ENCODE assay signal across 15 cellular contexts in genomic region chr16:49016461-49016860, GRCh38.
A peak's percentile ranks its signal among the peaks of the same experiment; 100 is the strongest.
DNase-seq lines count a peak whose midpoint lies in the region; ATAC-seq, FAIRE-seq and TF ChIP-seq lines count a peak whose summit lies in the region.
"Had no signal": no experiment of that assay in that cellular context is flagged by ENCODE, and none has a peak within 500 bp of the region (broad histone marks: within the 10 kb centered on the region; RNA-seq: fewer than 3 reads in every experiment).

No MANE protein-coding gene starts in this region.

- H3K27ac Mint-ChIP-seq in GM23338 = no peak overlapping the region
- H3K27ac Mint-ChIP-seq in T-cell = no peak overlapping the region
- H3K27ac Mint-ChIP-seq: B cell; CD8-positive, alpha-beta T cell had no signal

- POLR2A ChIA-PET in H1 (lab: Charles Lee; ENCODE audit: partially characterized antibody) = no interaction called here
- POLR2A ChIA-PET in T-cell (lab: Charles Lee) = no interaction called here

- peaks cover 29% of the 10 kb centered on the region for H3K4me1 ChIP-seq in GM23338 (ENCODE audit: insufficient read depth)
- H3K4me1 ChIP-seq in H1 (replicated peaks in 1 of 4; ENCODE audit: control insufficient read depth in 3 of 4, insufficient read depth in 4 of 4, low read length in 3 of 4) = peaks cover 5 to 33% (median 11%) of the 10 kb centered on the region in 4 experiments; a peak in 6 of 7 replicates

- H3K79me2 ChIP-seq in GM23338 (replicated peaks; ENCODE audit: insufficient read depth) (no peaks in the 10 kb centered on the region), H1 (ENCODE audit: control insufficient read depth in 1 of 2, insufficient read depth in 2 of 2, low read length in 2 of 2) (no peaks in the 10 kb centered on the region)

- WGBS in H1 (ENCODE audit: extremely low coverage in 1 of 2, insufficient coverage in 1 of 2, insufficient read length in 1 of 2, insufficient replicate concordance in 2 of 2, low coverage in 1 of 2, low lambda C conversion rate in 2 of 2, missing lambda C conversion rate in 1 of 2), 2 experiments = 89% methylated on average over 8 of the region's 8 CpGs; no CpG with 5 or more reads in 1 of the 2 experiments

- H3K9ac ChIP-seq in H1 (replicated peaks in 1 of 4; ENCODE audit: extremely low read depth in 1 of 4, low read depth in 3 of 4, low read length in 3 of 4) = no peak overlapping the region
- H3K9ac ChIP-seq: BLaER1 treated with 17β-estradiol and CSF1 and Interleukin-3, amounts not matched to agents 10 nM and 100 nM had no signal

- TF ChIP-seq EP300 in H1 (IDR thresholded peaks at IDR 0.05; ENCODE audit: borderline replicate concordance in 1 of 2, low read depth in 2 of 2, low read length in 2 of 2) = no peak

- 0 out of 2 replicates have a peak overlapping the region, but pooled peaks have one; percentile 55 for H2BK12ac ChIP-seq in H1 (ENCODE audit: low read depth, low read length)

- TF ChIP-seq CTCF in GM23338 (conservative IDR thresholded peaks at IDR 0.05; ENCODE audit: low read depth in 2 of 2) = no peak
- TF ChIP-seq CTCF in H1 (IDR thresholded peaks at IDR 0.05; ENCODE audit: control extremely low read depth in 1 of 3, insufficient read depth in 1 of 3, low read depth in 1 of 3, low read length in 3 of 3) = no peak

- peaks cover 5% of the 10 kb centered on the region for H3K27me3 Mint-ChIP-seq in GM23338 (ENCODE audit: insufficient read depth, low read depth, poor library complexity)
- peaks cover 1 to 23% of the 10 kb centered on the region in 2 donors for H3K27me3 Mint-ChIP-seq in T-cell

- H3K56ac ChIP-seq in H1 (replicated peaks; ENCODE audit: insufficient read length, low read depth, low read length) = no peak overlapping the region

- H3K9me2 ChIP-seq in GM23338 (ENCODE audit: insufficient read depth) = peaks cover 11% of the 10 kb centered on the region; the same call in 1 of the 2 replicates

- H2BK15ac ChIP-seq in H1 (ENCODE audit: low read length) = no peak overlapping the region

- DNase-seq in GM23338 (ENCODE audit: low spot score) (no peak), cerebellar nuclear complex (lab: John Stamatoyannopoulos, UW) (peak; percentile 28 to 62), H1 (ENCODE audit: low read depth in 1 of 2, low spot score in 2 of 2) (peak in 1 of 2 experiments; percentile 38), erythroblast (lab: John Stamatoyannopoulos, UW) (no peak), T-cell (no peak)
- DNase-seq: Calu3; CD8-positive, alpha-beta T cell; GF-D8; HCEC 1CT; IMR-90 had no signal

- no peak overlapping the region for H3K14ac ChIP-seq in H1 (ENCODE audit: insufficient read length)

- H4K5ac ChIP-seq in H1 (ENCODE audit: insufficient read length, low read depth, low read length) = no peak overlapping the region

- H3K4me1 Mint-ChIP-seq in GM23338 (peaks cover 32% of the 10 kb centered on the region), T-cell (no peaks in the 10 kb centered on the region)
- H3K4me1 Mint-ChIP-seq: B cell had no signal

- ATAC-seq in GM23338 (no peak), GM21786 (IDR thresholded peaks at IDR 0.05; ENCODE audit: unreplicated experiment) (no peak), T-cell (replicated peaks in 1 of 4) (no peak)
- ATAC-seq: CD8-positive, alpha-beta T cell; K562 had no signal

- H3K4me3 Mint-ChIP-seq in GM23338 = no peak overlapping the region
- no peak overlapping the region for H3K4me3 Mint-ChIP-seq in T-cell
- H3K4me3 Mint-ChIP-seq: B cell; CD8-positive, alpha-beta T cell had no signal

- CTCF ChIA-PET in H1 (lab: Charles Lee; ENCODE audit: partially characterized antibody) (interaction anchor here (1.5 kb wide), 1 partner anchor 332 kb away, joined by 3 read pairs; no protein-coding TSS in a partner anchor), T-cell (lab: Charles Lee) (no interaction called here)

- no peaks in the 10 kb centered on the region for H3K79me1 ChIP-seq in H1 (ENCODE audit: low read depth, low read length)

- no peak overlapping the region for H3K18ac ChIP-seq in H1 (ENCODE audit: extremely low read depth, low read length)

- H4K20me1 ChIP-seq in GM23338 (replicated peaks; ENCODE audit: insufficient read depth) (no peaks in the 10 kb centered on the region), H1 (replicated peaks in 1 of 2; ENCODE audit: control insufficient read depth in 1 of 2, insufficient read depth in 2 of 2, low read length in 2 of 2) (peaks cover 0 to 6% of the 10 kb centered on the region in 2 experiments)
- H4K20me1 ChIP-seq: BLaER1 treated with 17β-estradiol and CSF1 and Interleukin-3, amounts not matched to agents 10 nM and 100 nM had no signal

- no peaks in the 10 kb centered on the region for H3K36me3 Mint-ChIP-seq in GM23338 (ENCODE audit: low read depth)
- H3K36me3 Mint-ChIP-seq in T-cell = no peaks in the 10 kb centered on the region
- H3K36me3 Mint-ChIP-seq: CD8-positive, alpha-beta T cell had no signal

- no peaks in the 10 kb centered on the region for H3K9me3 ChIP-seq in H1 (ENCODE audit: insufficient read depth in 2 of 2, low read depth in 1 of 2, low read length in 1 of 2)
- H3K9me3 ChIP-seq: BLaER1 treated with 17β-estradiol and CSF1 and Interleukin-3, amounts not matched to agents 10 nM and 100 nM had no signal

- FAIRE-seq in H1 (lab: Jason Lieb, UNC) = no peak
- FAIRE-seq: H54, K562 had no signal

- no peak overlapping the region for H3K27ac ChIP-seq in GM23338 (ENCODE audit: low read depth)
- H3K27ac ChIP-seq in H1 (ENCODE audit: low read depth, low read length) = no peak overlapping the region
- H3K27ac ChIP-seq: BLaER1 treated with 17β-estradiol and CSF1 and Interleukin-3, amounts not matched to agents 10 nM and 100 nM had no signal

- H3K4me3 ChIP-seq in GM23338 = no peak overlapping the region
- H3K4me3 ChIP-seq in H1 (ENCODE audit: extremely low read depth in 1 of 4, insufficient read depth in 2 of 4, low read depth in 3 of 4, low read length in 4 of 4) = no peak overlapping the region
- H3K4me3 ChIP-seq: BLaER1 treated with 17β-estradiol and CSF1 and Interleukin-3, amounts not matched to agents 10 nM and 100 nM; K562 had no signal

- H3K4ac ChIP-seq in H1 (replicated peaks; ENCODE audit: insufficient read length, low read depth, low read length) = no peak overlapping the region

- H2BK5ac ChIP-seq in H1 (ENCODE audit: low read depth, low read length) = no peak overlapping the region

- no peaks in the 10 kb centered on the region for H3K36me3 ChIP-seq in GM23338 (ENCODE audit: insufficient read depth)
- no peaks in the 10 kb centered on the region for H3K36me3 ChIP-seq in H1 (ENCODE audit: control insufficient read depth in 2 of 4, insufficient read depth in 4 of 4, low read length in 3 of 4)
- H3K36me3 ChIP-seq: BLaER1 treated with 17β-estradiol and CSF1 and Interleukin-3, amounts not matched to agents 10 nM and 100 nM had no signal

- H2BK20ac ChIP-seq in H1 (ENCODE audit: low read length) = 0 out of 2 replicates have a peak overlapping the region, but pooled peaks have one; percentile 13

- H2AK5ac ChIP-seq in H1 (ENCODE audit: low read depth, low read length) = peak overlapping the region; percentile 72; the same call in 1 of the 2 replicates

- H4K91ac ChIP-seq in H1 (replicated peaks; ENCODE audit: insufficient read length, low read length) = no peak overlapping the region

- H3F3A ChIP-seq in GM23338 (replicated peaks; ENCODE audit: low read depth) = no peaks in the 10 kb centered on the region

- peaks cover 7% of the 10 kb centered on the region for H3K23me2 ChIP-seq in H1 (ENCODE audit: low read depth, low read length)

- H3K4me2 ChIP-seq in GM23338 = no peak overlapping the region
- no peak overlapping the region; a peak in 1 of 4 replicates for H3K4me2 ChIP-seq in H1 (ENCODE audit: insufficient read depth in 1 of 2, low read depth in 2 of 2, low read length in 2 of 2)
- H3K4me2 ChIP-seq: BLaER1 treated with 17β-estradiol and CSF1 and Interleukin-3, amounts not matched to agents 10 nM and 100 nM had no signal

- H3K27me3 ChIP-seq in GM23338 (ENCODE audit: insufficient read depth) (no peaks in the 10 kb centered on the region), H1 (replicated peaks in 1 of 4; ENCODE audit: control insufficient read depth in 3 of 4, extremely low read depth in 1 of 4, insufficient read depth in 3 of 4, low read length in 3 of 4) (peaks cover 0 to 2% (median 0%) of the 10 kb centered on the region in 4 experiments; a peak in 2 of 7 replicates)

- TF ChIP-seq POLR2A in H1 (IDR thresholded peaks at IDR 0.05; ENCODE audit: control extremely low read depth in 1 of 2, low read depth in 2 of 2, low read length in 2 of 2) (no peak), erythroblast (IDR thresholded peaks at IDR 0.05; ENCODE audit: low read length) (no peak)

- H3K23ac ChIP-seq in H1 (ENCODE audit: insufficient read length) = no peak overlapping the region

- TF ChIP-seq RAD21 in H1 (IDR thresholded peaks at IDR 0.05 in 1 of 2, conservative IDR thresholded peaks at IDR 0.05 in 1 of 2; ENCODE audit: low read depth in 2 of 2, low read length in 2 of 2) = no peak

- H2AFZ ChIP-seq in GM23338 (0 out of 2 replicates have a peak overlapping the region, but pooled peaks have one; percentile 3), H1 (ENCODE audit: low read length) (no peak overlapping the region)

- H4K8ac ChIP-seq in H1 (ENCODE audit: extremely low read depth, insufficient read depth, low read length) = no peak overlapping the region

- no peak overlapping the region for H2BK120ac ChIP-seq in H1 (replicated peaks; ENCODE audit: low read depth, low read length)

- peaks cover 2% of the 10 kb centered on the region; the same call in 2 of the 3 replicates for H3K9me3 Mint-ChIP-seq in GM23338
- peaks cover 0 to 9% (median 0%) of the 10 kb centered on the region in 3 donors for H3K9me3 Mint-ChIP-seq in T-cell
- H3K9me3 Mint-ChIP-seq: CD8-positive, alpha-beta T cell had no signal

TF ChIP-seq in GM23338, 12 proteins besides CTCF, POLR2A, EP300 and RAD21:
- no peak for TF ChIP-seq STAT1 (IDR thresholded peaks at IDR 0.05; ENCODE audit: unreplicated experiment)

TF ChIP-seq in H1, 55 proteins besides CTCF, POLR2A, EP300 and RAD21 (continues in another document):
- TF ChIP-seq HDAC6 (IDR thresholded peaks at IDR 0.05; ENCODE audit: low read depth, low read length) = no peak
- TF ChIP-seq CEBPB (IDR thresholded peaks at IDR 0.05; ENCODE audit: low read depth, low read length) = no peak
- no peak for TF ChIP-seq ZNF274 (IDR thresholded peaks at IDR 0.05; ENCODE audit: borderline replicate concordance, extremely low read depth, low read length)
- no peak for TF ChIP-seq POLR2AphosphoS5 (IDR thresholded peaks at IDR 0.05; ENCODE audit: low read depth, low read length)
- no peak for TF ChIP-seq SRF (IDR thresholded peaks at IDR 0.05; ENCODE audit: low read depth, low read length)
- no peak for TF ChIP-seq SP1 (IDR thresholded peaks at IDR 0.05; ENCODE audit: low read depth, low read length)
- no peak for TF ChIP-seq TAF1 (IDR thresholded peaks at IDR 0.05; ENCODE audit: low read depth, low read length)
- no peak for TF ChIP-seq SP2 (IDR thresholded peaks at IDR 0.05; ENCODE audit: low read length)
- TF ChIP-seq NRF1 (IDR thresholded peaks at IDR 0.05; ENCODE audit: low read depth, low read length) = no peak

Comparison
In these comparisons a context has a peak if more than half of its experiments do, and no peak if none do; other contexts are left out.
1. DNase-seq: peak in cerebellar nuclear complex (2 of 2); none in GM23338 (single experiment), erythroblast (0 of 2) and T-cell (0 of 34).